In genomic region chr14:88170333-88170732, GRCh38 we compare ENCODE assay signal across 17 cellular contexts.
DNase-seq lines count a peak whose midpoint lies in the region; FAIRE-seq and TF ChIP-seq lines count a peak whose summit lies in the region.
"Had no signal": no experiment of that assay in that cellular context is flagged by ENCODE, and none has a peak within 500 bp of the region (broad histone marks: within the 10 kb centered on the region; RNA-seq: fewer than 3 reads in every experiment).

No MANE protein-coding gene starts in this region.

- no peak overlapping the region for H2BK5ac ChIP-seq in neuronal stem cell (ENCODE audit: low read length)

- H3K23ac ChIP-seq in neuronal stem cell (ENCODE audit: low read depth, low read length, poor library complexity): no peak overlapping the region

- no peaks in the 10 kb centered on the region for H3K79me1 ChIP-seq in neuronal stem cell (ENCODE audit: low read depth, low read length)

- H3K4me1 ChIP-seq in astrocyte (ENCODE audit: insufficient read depth, low read length) (no peaks in the 10 kb centered on the region), osteoblast (ENCODE audit: insufficient read depth, low read length) (no peaks in the 10 kb centered on the region), neuronal stem cell (ENCODE audit: control insufficient read depth in 2 of 2, insufficient read depth in 1 of 2, low read depth in 1 of 2, low read length in 2 of 2) (peaks cover 0 to under 1% of the 10 kb centered on the region in 2 donors)
- H3K4me1 ChIP-seq: BE2C had no signal

- H3K4ac ChIP-seq in neuronal stem cell (ENCODE audit: low read length): no peak overlapping the region

- H3K36me3 ChIP-seq in astrocyte (ENCODE audit: insufficient read depth, low read length) (no peaks in the 10 kb centered on the region), osteoblast (ENCODE audit: insufficient read depth, low read length) (no peaks in the 10 kb centered on the region), neuronal stem cell (replicated peaks in 1 of 2; ENCODE audit: control insufficient read depth in 2 of 2, insufficient read depth in 2 of 2, low read length in 2 of 2) (no peaks in the 10 kb centered on the region)
- H3K36me3 ChIP-seq: BE2C had no signal

- no peak overlapping the region for H2BK12ac ChIP-seq in neuronal stem cell (ENCODE audit: low read length)

- H3K9me3 Mint-ChIP-seq in astrocyte (ENCODE audit: unreplicated experiment): peaks cover 2% of the 10 kb centered on the region
- H3K9me3 Mint-ChIP-seq: GM23338 had no signal

- peak; percentile 35 for DNase-seq in LNCaP clone FGC (ENCODE audit: low read depth)
- no peak for DNase-seq in astrocyte (ENCODE audit: low read depth)
- DNase-seq in osteoblast (ENCODE audit: insufficient read length, low spot score, missing footprints): peak; percentile 41
- DNase-seq in neuronal stem cell (ENCODE audit: low spot score): no peak
- DNase-seq in stimulated activated CD4-positive, alpha-beta T cell treated with anti-CD3 and anti-CD28 coated beads, Interleukin-12 subunit alpha, Interleukin-12 subunit beta, amount 100 ng/mL, for 4 hours: no peak
- DNase-seq in RKO (ENCODE audit: low spot score): no peak
- DNase-seq: BE2C; CD4-positive, alpha-beta memory T cell; DND-41; GDM1; H7 had no signal

- H3K27ac Mint-ChIP-seq in astrocyte (ENCODE audit: unreplicated experiment): no peak overlapping the region
- H3K27ac Mint-ChIP-seq: CD4-positive, alpha-beta memory T cell; GM23338; IgD-negative memory B cell had no signal

- H2AK5ac ChIP-seq in neuronal stem cell (ENCODE audit: low read depth, low read length): no peak overlapping the region

- no peak overlapping the region for H3K4me2 ChIP-seq in astrocyte (ENCODE audit: low read length)
- no peak overlapping the region for H3K4me2 ChIP-seq in osteoblast (ENCODE audit: insufficient read depth, low read length)
- H3K4me2 ChIP-seq in neuronal stem cell (ENCODE audit: insufficient read depth, low read length, poor library complexity, severe bottlenecking): no peak overlapping the region
- H3K4me2 ChIP-seq: GM23338 had no signal

- H3K36me3 Mint-ChIP-seq in astrocyte (ENCODE audit: low read depth, unreplicated experiment): no peaks in the 10 kb centered on the region
- H3K36me3 Mint-ChIP-seq: CD4-positive, alpha-beta memory T cell; IgD-negative memory B cell had no signal

- no peak overlapping the region for H3K18ac ChIP-seq in neuronal stem cell (ENCODE audit: low read length)

- no peaks in the 10 kb centered on the region for H4K20me1 ChIP-seq in astrocyte (ENCODE audit: insufficient read depth, low read length)
- no peaks in the 10 kb centered on the region for H4K20me1 ChIP-seq in osteoblast (ENCODE audit: insufficient read depth, low read length)

- no peak for TF ChIP-seq CTCF in 22Rv1 (IDR thresholded peaks at IDR 0.05)
- no peak for TF ChIP-seq CTCF in LNCaP clone FGC (IDR thresholded peaks at IDR 0.05; ENCODE audit: control insufficient read depth, extremely low read depth, insufficient read depth)
- no peak for TF ChIP-seq CTCF in astrocyte (IDR thresholded peaks at IDR 0.05; ENCODE audit: insufficient read depth, low read depth, low read length)
- TF ChIP-seq CTCF in osteoblast (IDR thresholded peaks at IDR 0.05; ENCODE audit: extremely low read depth, low read depth, low read length): no peak

- no peak overlapping the region for H3K14ac ChIP-seq in neuronal stem cell (ENCODE audit: low read length)

- no peak overlapping the region for H4K91ac ChIP-seq in neuronal stem cell (ENCODE audit: low read depth, low read length, poor library complexity)

- H3K4me3 Mint-ChIP-seq in astrocyte (ENCODE audit: unreplicated experiment): no peak overlapping the region
- H3K4me3 Mint-ChIP-seq: CD4-positive, alpha-beta memory T cell; GM23338; IgD-negative memory B cell had no signal

- H2BK15ac ChIP-seq in neuronal stem cell (ENCODE audit: low read length): no peak overlapping the region

- H3K79me2 ChIP-seq in astrocyte (ENCODE audit: insufficient read depth, low read length) (no peaks in the 10 kb centered on the region), osteoblast (ENCODE audit: insufficient read depth, low read length) (no peaks in the 10 kb centered on the region)

- H2AFZ ChIP-seq in astrocyte (ENCODE audit: low read depth, low read length): no peak overlapping the region
- no peak overlapping the region for H2AFZ ChIP-seq in osteoblast (ENCODE audit: low read length)
- no peak overlapping the region for H2AFZ ChIP-seq in neuronal stem cell (ENCODE audit: low read length)
- H2AFZ ChIP-seq: GM23338 had no signal

- no peak overlapping the region for H4K8ac ChIP-seq in neuronal stem cell (ENCODE audit: low read depth, low read length)

- H3K9ac ChIP-seq in astrocyte (ENCODE audit: low read length) (no peak overlapping the region), neuronal stem cell (ENCODE audit: low read depth, low read length, poor library complexity) (no peak overlapping the region)

- H2BK120ac ChIP-seq in neuronal stem cell (ENCODE audit: low read depth, low read length): no peak overlapping the region

- peaks cover 5% of the 10 kb centered on the region for H3K4me1 Mint-ChIP-seq in astrocyte (ENCODE audit: low read depth, unreplicated experiment)
- H3K4me1 Mint-ChIP-seq: IgD-negative memory B cell had no signal

- H3K27me3 ChIP-seq in astrocyte (ENCODE audit: insufficient read depth, low read length) (no peaks in the 10 kb centered on the region), osteoblast (ENCODE audit: insufficient read depth, low read length) (no peaks in the 10 kb centered on the region), neuronal stem cell (ENCODE audit: control insufficient read depth in 3 of 3, insufficient read depth in 3 of 3, low read depth in 1 of 3, low read length in 3 of 3) (no peaks in the 10 kb centered on the region)

- peak; percentile 37 for FAIRE-seq in astrocyte (lab: Jason Lieb, UNC)
- FAIRE-seq: A204.1, GM12892 had no signal

- no peaks in the 10 kb centered on the region for H3K27me3 Mint-ChIP-seq in astrocyte (ENCODE audit: low read depth, unreplicated experiment)

- H3K27ac ChIP-seq in 22Rv1 (peak overlapping the region; percentile 59), astrocyte (ENCODE audit: low read depth, low read length) (no peak overlapping the region), osteoblast (ENCODE audit: low read depth, low read length) (no peak overlapping the region), neuronal stem cell (replicated peaks; ENCODE audit: low read length) (no peak overlapping the region)
- H3K27ac ChIP-seq: C4-2B had no signal

- H3K4me3 ChIP-seq in LNCaP clone FGC (ENCODE audit: low read depth, low read length) (no peak overlapping the region), astrocyte (ENCODE audit: insufficient read depth, low read depth, low read length) (no peak overlapping the region), osteoblast (ENCODE audit: insufficient read depth, low read length) (no peak overlapping the region), neuronal stem cell (ENCODE audit: low read length in 2 of 2) (no peak overlapping the region)
- H3K4me3 ChIP-seq: GM23338 had no signal

- H3K9me3 ChIP-seq in astrocyte (ENCODE audit: insufficient read depth, low read depth, low read length) (no peaks in the 10 kb centered on the region), osteoblast (ENCODE audit: low read depth, low read length) (no peaks in the 10 kb centered on the region), neuronal stem cell (replicated peaks in 1 of 2; ENCODE audit: control insufficient read depth in 2 of 2, insufficient read depth in 1 of 2, low read depth in 1 of 2, low read length in 2 of 2) (peaks cover 0 to 6% of the 10 kb centered on the region in 2 donors)
- H3K9me3 ChIP-seq: BE2C had no signal

Comparison
In these comparisons a context has a peak if more than half of its experiments do, and no peak if none do; other contexts are left out.
1. DNase-seq: peak in LNCaP clone FGC (single experiment) and osteoblast (single experiment); none in astrocyte (single experiment), neuronal stem cell (single experiment), stimulated activated CD4-positive, alpha-beta T cell treated with anti-CD3 and anti-CD28 coated beads, Interleukin-12 subunit alpha, Interleukin-12 subunit beta, amount 100 ng/mL, for 4 hours (single experiment) and RKO (single experiment).